ENCODE assay signal across 1 cellular context in genomic region chr22:17418890-17419324, GRCh38.
A peak's percentile ranks its signal among the peaks of the same experiment; 100 is the strongest.
TF ChIP-seq lines count a peak whose summit lies in the region.

No MANE protein-coding gene starts in this region.

TF ChIP-seq in PFSK-1, 5 proteins besides CTCF, POLR2A, EP300 and RAD21 (continued from another document):
- TF ChIP-seq REST (IDR thresholded peaks at IDR 0.05; ENCODE audit: insufficient read depth in 1 of 2, low read depth in 2 of 2, low read length in 2 of 2) (no peak), FOXP2 (optimal IDR thresholded peaks at IDR 0.05; ENCODE audit: borderline replicate concordance, extremely low read depth, extremely low read length, insufficient read depth) (peak; percentile 19), POLR2AphosphoS5 (IDR thresholded peaks at IDR 0.05; ENCODE audit: low read depth, low read length) (no peak), TAF1 (IDR thresholded peaks at IDR 0.05; ENCODE audit: borderline replicate concordance, insufficient read depth, low read length) (no peak)
